In genomic region chr2:219308142-219309093, GRCh38 we compare ENCODE assay signal across 8 cellular contexts. TPM values are rescaled to one million over a fixed set of nuclear protein-coding genes. Genes with fewer than 3 reads are reported as not detected.
DNase-seq lines count a peak whose midpoint lies in the region; ATAC-seq and TF ChIP-seq lines count a peak whose summit lies in the region.

No MANE protein-coding gene starts in this region.

- H3K18ac ChIP-seq in trophoblast cell (ENCODE audit: low read length) = no peak overlapping the region

- H4K91ac ChIP-seq in trophoblast cell (ENCODE audit: low read depth, low read length) = no peak overlapping the region

- H3K4ac ChIP-seq in trophoblast cell (ENCODE audit: low read depth, low read length) = no peak overlapping the region

- DNase-seq in BJ (ENCODE audit: low read depth) = no peak
- DNase-seq in RWPE1 (ENCODE audit: low spot score) = peak; percentile 74
- DNase-seq in activated effector memory CD4-positive, alpha-beta T cell treated with anti-CD3 and anti-CD28 coated beads, Interleukin-2, amount 50 U/mL, for 16 hours = peak; percentile 85
- peak; percentile 67 for DNase-seq in glomerular visceral epithelial cell (ENCODE audit: extremely low spot score)
- peak; percentile 66 to 86 for DNase-seq in trophoblast cell
- DNase-seq in D341Med (ENCODE audit: low spot score) = no peak

- peaks cover 3 to 8% of the 10 kb centered on the region in 2 experiments for H3K4me1 ChIP-seq in trophoblast cell (ENCODE audit: control insufficient read depth in 1 of 2, insufficient read depth in 2 of 2, low read length in 2 of 2)

- no peak overlapping the region for H2BK12ac ChIP-seq in trophoblast cell (ENCODE audit: low read length)

- H2BK5ac ChIP-seq in trophoblast cell (ENCODE audit: low read depth, low read length, poor library complexity) = no peak overlapping the region

- H3K36me3 ChIP-seq in BJ (ENCODE audit: control insufficient read depth, insufficient read depth, low read length) (no peaks in the 10 kb centered on the region), trophoblast cell (ENCODE audit: control insufficient read depth in 1 of 2, insufficient read depth in 2 of 2, low read length in 2 of 2) (no peaks in the 10 kb centered on the region)

- H3K4me2 ChIP-seq in trophoblast cell (ENCODE audit: low read length) = peak overlapping the region; percentile 63

- ATAC-seq in HG02981 (IDR thresholded peaks at IDR 0.05; ENCODE audit: unreplicated experiment) (peak; percentile 56), HG02970 (IDR thresholded peaks at IDR 0.05; ENCODE audit: low FRiP score, unreplicated experiment) (no peak)

- H3K27me3 ChIP-seq in BJ (ENCODE audit: control insufficient read depth, insufficient read depth, low read length) (peaks cover 11% of the 10 kb centered on the region), trophoblast cell (ENCODE audit: insufficient read depth, low read length) (peaks cover 11% of the 10 kb centered on the region)

- TF ChIP-seq CTCF in BJ (IDR thresholded peaks at IDR 0.05; ENCODE audit: insufficient read depth, low read depth, low read length) (no peak), RWPE1 (conservative IDR thresholded peaks at IDR 0.05; ENCODE audit: low read depth) (no peak)

- no peak overlapping the region for H2AK5ac ChIP-seq in trophoblast cell (ENCODE audit: low read length)

- H4K12ac ChIP-seq in trophoblast cell (ENCODE audit: low read depth, low read length) = no peak overlapping the region

- no peaks in the 10 kb centered on the region for H3K79me2 ChIP-seq in trophoblast cell (ENCODE audit: control insufficient read depth, insufficient read depth, low read length, poor library complexity)

- H3K27ac ChIP-seq in RWPE1 (no peak overlapping the region), trophoblast cell (ENCODE audit: low read depth, low read length) (no peak overlapping the region)

- H2AFZ ChIP-seq in trophoblast cell (ENCODE audit: insufficient read depth, low read length, poor library complexity) = no peak overlapping the region

- H3K9ac ChIP-seq in trophoblast cell (ENCODE audit: low read length) = no peak overlapping the region

- no peak overlapping the region for H2BK120ac ChIP-seq in trophoblast cell (ENCODE audit: insufficient read depth, low read length, poor library complexity)

- CTCF ChIA-PET in BJ (lab: Yijun Ruan, JAX) = interaction anchor here (0.7 to 3.6 kb wide), 4 partner anchors 9 to 31 kb away, joined by 3 to 23 read pairs (median 6); no protein-coding TSS in a partner anchor
- CTCF ChIA-PET in RWPE1 (lab: Yijun Ruan, JAX) = interaction anchor here (1.1 kb wide), 1 partner anchor 279 kb away, joined by 6 read pairs; no protein-coding TSS in a partner anchor

- H3K4me3 ChIP-seq in BJ (ENCODE audit: low read depth, low read length) = peak overlapping the region; percentile 32
- H3K4me3 ChIP-seq in trophoblast cell (ENCODE audit: low read depth, low read length) = peak overlapping the region; percentile 55

- no peak overlapping the region for H3K23ac ChIP-seq in trophoblast cell (ENCODE audit: low read length)

- H4K8ac ChIP-seq in trophoblast cell (ENCODE audit: low read depth, low read length) = no peak overlapping the region

- no peaks in the 10 kb centered on the region for H3K79me1 ChIP-seq in trophoblast cell (ENCODE audit: low read length)

- H3K9me3 ChIP-seq in trophoblast cell (ENCODE audit: insufficient read depth, low read depth, low read length) = no peaks in the 10 kb centered on the region

- WGBS in trophoblast cell (ENCODE audit: extremely low coverage, insufficient coverage, insufficient read length) = no CpG with 5 or more reads among the region's 45 CpGs

- POLR2A ChIA-PET in BJ (lab: Charles Lee) (no interaction called here), RWPE1 (lab: Yijun Ruan, JAX; ENCODE audit: low non-redundant PET) (interaction anchor here (0.7 to 1.0 kb wide), 2 partner anchors 27 to 132 kb away, joined by 3 read pairs; partner anchors contain the start of gene CNPPD1)

- no peak overlapping the region for H3K14ac ChIP-seq in trophoblast cell (ENCODE audit: low read length)

RNA-seq across cellular contexts. Expression of gene PTPRN, which starts 0.8 kb away (rescaled TPM):
- 3.2 and 7.0 TPM in 2 replicates for polyA plus RNA-seq in BJ (2011; rRNA removed)
- polyA minus RNA-seq in BJ (2011; rRNA and poly(A)+ RNA removed) = 1.9 and 5.6 TPM in 2 replicates
- polyA plus RNA-seq in trophoblast cell (2013) = 2.3 and 3.4 TPM in 2 replicates

RNA-seq across cellular contexts. Expression of gene RESP18, which starts 24.1 kb away (rescaled TPM):
- polyA plus RNA-seq in BJ (2011; rRNA removed) = not detected in 2 replicates
- polyA minus RNA-seq in BJ (2011; rRNA and poly(A)+ RNA removed) = not detected in 2 replicates
- not detected in 2 replicates for polyA plus RNA-seq in trophoblast cell (2013)

RNA-seq across cellular contexts. Expression of gene DNAJB2, which starts 29.3 kb away (rescaled TPM):
- 45.0 and 57.3 TPM in 2 replicates for polyA plus RNA-seq in BJ (2011; rRNA removed)
- 35.2 and 54.1 TPM in 2 replicates for polyA minus RNA-seq in BJ (2011; rRNA and poly(A)+ RNA removed)
- polyA plus RNA-seq in trophoblast cell (2013) = 55.4 and 57.3 TPM in 2 replicates

RNA-seq across cellular contexts. Expression of gene TUBA4A, which starts 54.7 kb away (rescaled TPM):
- 16.8 and 23.0 TPM in 2 replicates for polyA plus RNA-seq in BJ (2011; rRNA removed)
- polyA minus RNA-seq in BJ (2011; rRNA and poly(A)+ RNA removed) = 3.8 and 7.0 TPM in 2 replicates
- 6.6 and 6.9 TPM in 2 replicates for polyA plus RNA-seq in trophoblast cell (2013)

RNA-seq across cellular contexts. Expression of gene TUBA4B, which starts 55.4 kb away (rescaled TPM):
- polyA plus RNA-seq in BJ (2011; rRNA removed) = not detected in 2 replicates
- polyA minus RNA-seq in BJ (2011; rRNA and poly(A)+ RNA removed) = not detected in 2 replicates
- not detected in 2 replicates for polyA plus RNA-seq in trophoblast cell (2013)

Comparison
In these comparisons a context has a peak if more than half of its experiments do, and no peak if none do; other contexts are left out.
1. DNase-seq: peak in RWPE1 (single experiment), activated effector memory CD4-positive, alpha-beta T cell treated with anti-CD3 and anti-CD28 coated beads, Interleukin-2, amount 50 U/mL, for 16 hours (single experiment), glomerular visceral epithelial cell (single experiment) and trophoblast cell (2 of 2); none in BJ (single experiment) and D341Med (single experiment).